ENCODE assay signal across 29 cellular contexts in genomic region chr22:47651216-47651987, GRCh38.
"Had no signal": no experiment of that assay in that cellular context is flagged by ENCODE, and none has a peak within 500 bp of the region (broad histone marks: within the 10 kb centered on the region; RNA-seq: fewer than 3 reads in every experiment).

No MANE protein-coding gene starts in this region.

- H3K36me3 Mint-ChIP-seq: naive thymus-derived CD4-positive, alpha-beta T cell; natural killer cell; neural progenitor cell; stimulated activated effector memory CD8-positive, alpha-beta T cell treated with anti-CD3 and anti-CD28 coated beads, Interleukin-12 subunit alpha, Interleukin-12 subunit beta, amount 100 ng/mL, for 72 hours; stimulated activated naive B cell treated with anti-CD40 and anti-IgM and Interleukin-4, amounts not matched to agents 10 μg/mL and 1 μg/mL and 100 μg/mL, for 72 hours; type B pancreatic cell had no signal

- H3K36me3 ChIP-seq: neural progenitor cell, pancreas, right lobe of liver, sigmoid colon, suprapubic skin, tibial artery, transverse colon, upper lobe of right lung, uterus had no signal

- H3K4me1 ChIP-seq: neural progenitor cell, pancreas, psoas muscle, right lobe of liver, suprapubic skin, testis, tibial artery, transverse colon, upper lobe of right lung, uterus had no signal

- H3K4me1 Mint-ChIP-seq: naive thymus-derived CD4-positive, alpha-beta T cell; natural killer cell; nephron; neural progenitor cell; stimulated activated effector memory CD8-positive, alpha-beta T cell treated with anti-CD3 and anti-CD28 coated beads, Interleukin-12 subunit alpha, Interleukin-12 subunit beta, amount 100 ng/mL, for 72 hours; stimulated activated naive B cell treated with anti-CD40 and anti-IgM and Interleukin-4, amounts not matched to agents 10 μg/mL and 1 μg/mL and 100 μg/mL, for 72 hours had no signal

- H3K4me2 ChIP-seq: neural progenitor cell had no signal

- H3K27ac Mint-ChIP-seq: naive thymus-derived CD4-positive, alpha-beta T cell; natural killer cell; nephron; neural progenitor cell; progenitor cell of endocrine pancreas; stimulated activated effector memory CD8-positive, alpha-beta T cell treated with anti-CD3 and anti-CD28 coated beads, Interleukin-12 subunit alpha, Interleukin-12 subunit beta, amount 100 ng/mL, for 72 hours; stimulated activated naive B cell treated with anti-CD40 and anti-IgM and Interleukin-4, amounts not matched to agents 10 μg/mL and 1 μg/mL and 100 μg/mL, for 72 hours; stimulated activated naive CD8-positive, alpha-beta T cell treated with anti-CD3 and anti-CD28 coated beads, Interleukin-15, Interleukin-2, amounts not matched to agents 100 ng/mL and 50 ng/mL, for 24 hours; type B pancreatic cell had no signal

- H3K9ac ChIP-seq: neural progenitor cell had no signal

- H3K27ac ChIP-seq: neural progenitor cell, pancreas, psoas muscle, right lobe of liver, sigmoid colon, suprapubic skin, testis, tibial artery, transverse colon, upper lobe of right lung, uterus had no signal

- H3K27me3 Mint-ChIP-seq: stimulated activated naive B cell treated with anti-CD40 and anti-IgM and Interleukin-4, amounts not matched to agents 10 μg/mL and 1 μg/mL and 100 μg/mL, for 72 hours; stimulated activated naive CD8-positive, alpha-beta T cell treated with anti-CD3 and anti-CD28 coated beads, Interleukin-15, Interleukin-2, amounts not matched to agents 100 ng/mL and 50 ng/mL, for 24 hours had no signal

- DNase-seq: naive thymus-derived CD4-positive, alpha-beta T cell; natural killer cell; occipital lobe; pancreas; posterior cingulate gyrus; psoas muscle; right cardiac atrium; right lobe of liver; sigmoid colon; small intestine; stimulated activated CD4-positive, alpha-beta T cell treated with anti-CD3 and anti-CD28 coated beads, Interleukin-15, amount 100 ng/mL, for 24 hours; stimulated activated CD4-positive, alpha-beta T cell treated with anti-CD3 and anti-CD28 coated beads, Interleukin-2, amount 100 ng/mL, for 24 hours; stimulated activated CD4-positive, alpha-beta T cell treated with anti-CD3 and anti-CD28 coated beads, Interleukin-2, amount 100 ng/mL, for 48 hours; stimulated activated CD4-positive, alpha-beta T cell treated with anti-CD3 and anti-CD28 coated beads, Interleukin-4, amount 100 ng/mL, for 24 hours; stimulated activated naive B cell treated with anti-CD40 and anti-IgM and Interleukin-4, amounts not matched to agents 10 μg/mL and 1 μg/mL and 100 μg/mL, for 72 hours; stimulated activated naive CD4-positive, alpha-beta T cell treated with Interleukin-2 at 50 U/mL for 16 hours; substantia nigra; testis; tibial artery; transverse colon; upper lobe of right lung; uterus had no signal

- H3K27me3 ChIP-seq: neural progenitor cell, pancreas, right lobe of liver, sigmoid colon, suprapubic skin, testis, tibial artery, transverse colon, upper lobe of right lung, uterus had no signal

- H3K9me3 ChIP-seq: pancreas, psoas muscle, right lobe of liver, sigmoid colon, suprapubic skin, testis, tibial artery, transverse colon, upper lobe of right lung, uterus had no signal

- H3K4me3 Mint-ChIP-seq: naive thymus-derived CD4-positive, alpha-beta T cell; natural killer cell; nephron; neural progenitor cell; stimulated activated effector memory CD8-positive, alpha-beta T cell treated with anti-CD3 and anti-CD28 coated beads, Interleukin-12 subunit alpha, Interleukin-12 subunit beta, amount 100 ng/mL, for 72 hours; stimulated activated naive B cell treated with anti-CD40 and anti-IgM and Interleukin-4, amounts not matched to agents 10 μg/mL and 1 μg/mL and 100 μg/mL, for 72 hours; stimulated activated naive CD8-positive, alpha-beta T cell treated with anti-CD3 and anti-CD28 coated beads, Interleukin-15, Interleukin-2, amounts not matched to agents 100 ng/mL and 50 ng/mL, for 24 hours; type B pancreatic cell had no signal

- H3K4me3 ChIP-seq: neural progenitor cell, pancreas, psoas muscle, right lobe of liver, sigmoid colon, suprapubic skin, testis, tibial artery, transverse colon, upper lobe of right lung, uterus had no signal

- H2AFZ ChIP-seq: neural progenitor cell had no signal
